1 cellular context compared by ENCODE assay signal in the genomic region with DNA sequence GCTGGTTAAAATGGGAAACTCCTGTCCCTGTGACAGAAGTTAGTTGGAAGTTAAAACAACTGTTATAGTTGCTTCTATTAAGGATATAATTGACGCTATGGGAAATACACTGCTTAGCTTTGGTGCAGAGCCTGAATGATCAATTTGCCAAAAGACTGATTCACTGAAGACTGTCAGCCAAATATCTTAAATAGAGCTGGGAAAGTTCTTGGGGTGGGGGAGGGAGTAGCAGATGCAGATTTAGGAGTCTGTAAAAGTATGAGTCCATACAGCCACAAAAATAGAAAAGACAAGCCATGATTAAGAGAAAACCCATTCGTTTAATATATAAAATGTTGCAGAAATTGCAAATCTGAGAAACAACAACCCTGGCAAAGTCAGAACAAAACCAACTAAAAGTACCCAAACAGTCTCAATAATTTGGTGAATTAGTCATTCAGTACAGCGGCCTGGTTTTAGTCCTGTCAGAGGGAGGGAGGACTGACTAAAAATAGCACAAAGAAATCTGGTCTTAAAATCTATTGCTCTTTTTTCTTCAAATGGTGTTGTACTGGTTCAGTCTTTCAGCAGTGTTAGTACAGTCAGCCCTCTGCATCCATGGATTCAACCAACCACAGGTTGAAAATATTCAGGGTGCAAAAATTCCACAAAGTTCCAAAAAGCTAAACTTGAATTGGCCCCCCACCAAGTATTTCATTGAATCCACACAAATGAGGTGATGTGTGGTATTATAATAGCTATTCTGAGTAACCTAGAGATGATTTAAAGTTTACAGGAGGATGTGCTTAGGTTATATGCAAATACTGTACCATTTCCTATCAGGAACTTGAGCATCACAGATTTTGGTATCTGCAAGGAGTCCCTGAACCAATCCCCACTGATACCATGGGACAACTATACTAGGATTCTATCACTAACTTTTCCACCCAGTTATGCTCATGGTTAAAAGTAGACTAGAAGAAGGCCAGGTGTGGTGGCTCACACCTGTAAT.
TF ChIP-seq lines count a peak whose summit lies in the region.

No MANE protein-coding gene starts in this region.

TF ChIP-seq in GM12878, 131 proteins besides CTCF, POLR2A, EP300 and RAD21 (continued from another document):
- TF ChIP-seq SPI1 (IDR thresholded peaks at IDR 0.05; ENCODE audit: borderline replicate concordance, insufficient read depth, low read depth, low read length), result no peak
- peak; percentile 61; the same call in 1 of the 2 replicates for TF ChIP-seq BCL11A (IDR thresholded peaks at IDR 0.05; ENCODE audit: low read depth, low read length)
- TF ChIP-seq NFYA (IDR thresholded peaks at IDR 0.05; ENCODE audit: borderline replicate concordance, low read depth, low read length), result no peak
- TF ChIP-seq TCF3 (IDR thresholded peaks at IDR 0.05; ENCODE audit: borderline replicate concordance, insufficient read depth, low read depth, low read length), result no peak
- TF ChIP-seq SUPT20H (IDR thresholded peaks at IDR 0.05; ENCODE audit: borderline replicate concordance, control insufficient read depth, low read depth, low read length), result no peak
- TF ChIP-seq JUNB (IDR thresholded peaks at IDR 0.05), result peak; percentile 85
- no peak for TF ChIP-seq YY1 (IDR thresholded peaks at IDR 0.05; ENCODE audit: low read depth, low read length)
- no peak for TF ChIP-seq SIN3A (IDR thresholded peaks at IDR 0.05; ENCODE audit: low read depth, low read length)
- peak; percentile 70 for TF ChIP-seq IRF4 (IDR thresholded peaks at IDR 0.05; ENCODE audit: low read depth, low read length)
- no peak for TF ChIP-seq PML (IDR thresholded peaks at IDR 0.05; ENCODE audit: low read length)
- peak; percentile 72; the same call in 1 of the 2 replicates for TF ChIP-seq FOXM1 (IDR thresholded peaks at IDR 0.05; ENCODE audit: low read depth, low read length)
TF ChIP-seq in GM12878: peak in this region for 12.
